ENCODE assay signal across 1 cellular context in genomic region chr2:18598848-18599484, GRCh38.
TF ChIP-seq lines count a peak whose summit lies in the region.

No MANE protein-coding gene starts in this region.

TF ChIP-seq in GM23338, 12 proteins besides CTCF, POLR2A, EP300 and RAD21 (continued from another document):
- no peak for TF ChIP-seq ZNF462 (CRISPR knock-in tag; IDR thresholded peaks at IDR 0.05)
